Comparison of ENCODE assay signal across 10 cellular contexts in the genomic region with DNA sequence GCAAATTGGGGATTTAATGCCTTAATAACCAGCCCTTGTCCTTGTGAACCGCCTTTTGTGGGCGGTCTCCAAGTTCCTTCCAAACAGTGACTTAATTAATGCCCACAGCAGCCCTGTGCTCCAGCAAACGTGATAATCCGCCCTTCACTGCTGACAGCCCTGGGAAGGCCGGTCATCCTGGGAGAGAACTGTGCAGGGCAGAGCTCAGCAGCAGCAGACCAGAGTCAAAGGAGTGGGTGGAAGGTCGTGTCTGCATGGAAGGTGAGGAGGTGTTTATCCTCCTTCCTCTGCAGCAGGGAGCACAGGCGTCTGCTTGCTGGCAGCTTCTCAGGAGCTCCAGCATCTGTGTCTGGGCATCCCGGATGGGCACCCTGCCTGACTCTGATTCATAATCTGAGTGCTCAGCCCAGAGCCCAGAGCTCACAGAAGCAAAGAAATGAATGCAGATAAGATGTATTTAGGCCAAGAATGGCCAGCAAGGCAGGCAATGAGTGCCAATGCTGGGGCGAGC.
A peak's percentile ranks its signal among the peaks of the same experiment; 100 is the strongest.
DNase-seq lines count a peak whose midpoint lies in the region; ATAC-seq and TF ChIP-seq lines count a peak whose summit lies in the region.
"Had no signal": no experiment of that assay in that cellular context is flagged by ENCODE, and none has a peak within 500 bp of the region (broad histone marks: within the 10 kb centered on the region; RNA-seq: fewer than 3 reads in every experiment).

No MANE protein-coding gene starts in this region.

- no peak for TF ChIP-seq CTCF in astrocyte of the cerebellum (IDR thresholded peaks at IDR 0.05; ENCODE audit: low read depth, low read length, missing control alignments)

- intact Hi-C loops in left cardiac atrium (cut with DNase I), result no loop called here

- H3K4me3 ChIP-seq in astrocyte of the cerebellum (ENCODE audit: low read depth, low read length), result no peak overlapping the region
- H3K4me3 ChIP-seq: upper lobe of left lung had no signal

- DNase-seq in HT1080 (ENCODE audit: low read depth), result peak; percentile 28
- DNase-seq in astrocyte of the cerebellum (ENCODE audit: low read depth), result peak; percentile 71
- DNase-seq in left cardiac atrium, result peak; percentile 72
- peak; percentile 58 for DNase-seq in retina
- DNase-seq in SIG-M5 treated with dmso at 0.1 percent for 504 hours (lab: John Stamatoyannopoulos, UW; ENCODE audit: unreplicated experiment), result no peak
- DNase-seq in SKM-1 (lab: John Stamatoyannopoulos, UW; ENCODE audit: unreplicated experiment), result no peak
- DNase-seq in activated gamma-delta T cell treated with Interleukin-2 at 50 U/mL for 16 hours, result no peak
- no peak for DNase-seq in DMS53 treated with DMSO at 0.1 percent for 48 hours (lab: John Stamatoyannopoulos, UW; ENCODE audit: unreplicated experiment)
- DNase-seq: dermis blood vessel endothelial cell had no signal

- peak; percentile 89 to 97 for ATAC-seq in left cardiac atrium

- in situ Hi-C loops in astrocyte of the cerebellum (cut with HindIII; ENCODE audit: low sequenced_read_pairs), result no loop called here

Comparison
In these comparisons a context has a peak if more than half of its experiments do, and no peak if none do; other contexts are left out.
1. DNase-seq: peak in HT1080 (single experiment), astrocyte of the cerebellum (single experiment), left cardiac atrium (single experiment) and retina (single experiment); none in SIG-M5 treated with dmso at 0.1 percent for 504 hours (single experiment), SKM-1 (single experiment), activated gamma-delta T cell treated with Interleukin-2 at 50 U/mL for 16 hours (single experiment) and DMS53 treated with DMSO at 0.1 percent for 48 hours (single experiment).